Comparison of ENCODE assay signal across 1 cellular context in the genomic region with DNA sequence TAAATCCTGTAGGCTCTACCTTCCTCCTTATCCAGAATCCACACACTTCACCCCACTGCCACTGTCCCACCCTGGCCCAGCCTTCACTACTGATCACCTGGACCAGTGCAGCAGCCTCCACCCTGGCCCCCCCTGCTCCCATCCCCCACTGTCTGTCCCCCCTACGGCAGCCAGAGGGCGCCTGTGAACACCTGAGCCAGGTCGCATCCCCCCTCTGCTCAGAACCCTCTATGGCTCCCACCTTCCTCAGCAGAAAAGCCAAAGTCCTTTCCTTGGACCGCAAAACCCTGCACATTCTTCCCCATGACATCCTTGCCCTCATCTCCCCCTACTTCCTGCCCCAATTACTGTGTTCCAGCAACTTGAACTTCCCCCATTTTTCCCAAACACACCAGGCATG.
TF ChIP-seq lines count a peak whose summit lies in the region.

No MANE protein-coding gene starts in this region.

TF ChIP-seq in GM23338, 12 proteins besides CTCF, POLR2A, EP300 and RAD21 (continued from another document):
- TF ChIP-seq, protein P1, sequence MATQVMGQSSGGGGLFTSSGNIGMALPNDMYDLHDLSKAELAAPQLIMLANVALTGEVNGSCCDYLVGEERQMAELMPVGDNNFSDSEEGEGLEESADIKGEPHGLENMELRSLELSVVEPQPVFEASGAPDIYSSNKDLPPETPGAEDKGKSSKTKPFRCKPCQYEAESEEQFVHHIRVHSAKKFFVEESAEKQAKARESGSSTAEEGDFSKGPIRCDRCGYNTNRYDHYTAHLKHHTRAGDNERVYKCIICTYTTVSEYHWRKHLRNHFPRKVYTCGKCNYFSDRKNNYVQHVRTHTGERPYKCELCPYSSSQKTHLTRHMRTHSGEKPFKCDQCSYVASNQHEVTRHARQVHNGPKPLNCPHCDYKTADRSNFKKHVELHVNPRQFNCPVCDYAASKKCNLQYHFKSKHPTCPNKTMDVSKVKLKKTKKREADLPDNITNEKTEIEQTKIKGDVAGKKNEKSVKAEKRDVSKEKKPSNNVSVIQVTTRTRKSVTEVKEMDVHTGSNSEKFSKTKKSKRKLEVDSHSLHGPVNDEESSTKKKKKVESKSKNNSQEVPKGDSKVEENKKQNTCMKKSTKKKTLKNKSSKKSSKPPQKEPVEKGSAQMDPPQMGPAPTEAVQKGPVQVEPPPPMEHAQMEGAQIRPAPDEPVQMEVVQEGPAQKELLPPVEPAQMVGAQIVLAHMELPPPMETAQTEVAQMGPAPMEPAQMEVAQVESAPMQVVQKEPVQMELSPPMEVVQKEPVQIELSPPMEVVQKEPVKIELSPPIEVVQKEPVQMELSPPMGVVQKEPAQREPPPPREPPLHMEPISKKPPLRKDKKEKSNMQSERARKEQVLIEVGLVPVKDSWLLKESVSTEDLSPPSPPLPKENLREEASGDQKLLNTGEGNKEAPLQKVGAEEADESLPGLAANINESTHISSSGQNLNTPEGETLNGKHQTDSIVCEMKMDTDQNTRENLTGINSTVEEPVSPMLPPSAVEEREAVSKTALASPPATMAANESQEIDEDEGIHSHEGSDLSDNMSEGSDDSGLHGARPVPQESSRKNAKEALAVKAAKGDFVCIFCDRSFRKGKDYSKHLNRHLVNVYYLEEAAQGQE (IDR thresholded peaks at IDR 0.05; ENCODE audit: unreplicated experiment), result no peak
- no peak for TF ChIP-seq STAT1 (IDR thresholded peaks at IDR 0.05; ENCODE audit: unreplicated experiment)
- TF ChIP-seq POLR2AphosphoS5 (IDR thresholded peaks at IDR 0.05; ENCODE audit: low read depth), result no peak
- no peak for TF ChIP-seq CREB1 (CRISPR knock-in tag; IDR thresholded peaks at IDR 0.05; ENCODE audit: low read depth)
- TF ChIP-seq ZNF331 (CRISPR knock-in tag; IDR thresholded peaks at IDR 0.05; ENCODE audit: low read depth), result no peak
- TF ChIP-seq JUNB (IDR thresholded peaks at IDR 0.05; ENCODE audit: unreplicated experiment), result no peak
- TF ChIP-seq, protein P2, sequence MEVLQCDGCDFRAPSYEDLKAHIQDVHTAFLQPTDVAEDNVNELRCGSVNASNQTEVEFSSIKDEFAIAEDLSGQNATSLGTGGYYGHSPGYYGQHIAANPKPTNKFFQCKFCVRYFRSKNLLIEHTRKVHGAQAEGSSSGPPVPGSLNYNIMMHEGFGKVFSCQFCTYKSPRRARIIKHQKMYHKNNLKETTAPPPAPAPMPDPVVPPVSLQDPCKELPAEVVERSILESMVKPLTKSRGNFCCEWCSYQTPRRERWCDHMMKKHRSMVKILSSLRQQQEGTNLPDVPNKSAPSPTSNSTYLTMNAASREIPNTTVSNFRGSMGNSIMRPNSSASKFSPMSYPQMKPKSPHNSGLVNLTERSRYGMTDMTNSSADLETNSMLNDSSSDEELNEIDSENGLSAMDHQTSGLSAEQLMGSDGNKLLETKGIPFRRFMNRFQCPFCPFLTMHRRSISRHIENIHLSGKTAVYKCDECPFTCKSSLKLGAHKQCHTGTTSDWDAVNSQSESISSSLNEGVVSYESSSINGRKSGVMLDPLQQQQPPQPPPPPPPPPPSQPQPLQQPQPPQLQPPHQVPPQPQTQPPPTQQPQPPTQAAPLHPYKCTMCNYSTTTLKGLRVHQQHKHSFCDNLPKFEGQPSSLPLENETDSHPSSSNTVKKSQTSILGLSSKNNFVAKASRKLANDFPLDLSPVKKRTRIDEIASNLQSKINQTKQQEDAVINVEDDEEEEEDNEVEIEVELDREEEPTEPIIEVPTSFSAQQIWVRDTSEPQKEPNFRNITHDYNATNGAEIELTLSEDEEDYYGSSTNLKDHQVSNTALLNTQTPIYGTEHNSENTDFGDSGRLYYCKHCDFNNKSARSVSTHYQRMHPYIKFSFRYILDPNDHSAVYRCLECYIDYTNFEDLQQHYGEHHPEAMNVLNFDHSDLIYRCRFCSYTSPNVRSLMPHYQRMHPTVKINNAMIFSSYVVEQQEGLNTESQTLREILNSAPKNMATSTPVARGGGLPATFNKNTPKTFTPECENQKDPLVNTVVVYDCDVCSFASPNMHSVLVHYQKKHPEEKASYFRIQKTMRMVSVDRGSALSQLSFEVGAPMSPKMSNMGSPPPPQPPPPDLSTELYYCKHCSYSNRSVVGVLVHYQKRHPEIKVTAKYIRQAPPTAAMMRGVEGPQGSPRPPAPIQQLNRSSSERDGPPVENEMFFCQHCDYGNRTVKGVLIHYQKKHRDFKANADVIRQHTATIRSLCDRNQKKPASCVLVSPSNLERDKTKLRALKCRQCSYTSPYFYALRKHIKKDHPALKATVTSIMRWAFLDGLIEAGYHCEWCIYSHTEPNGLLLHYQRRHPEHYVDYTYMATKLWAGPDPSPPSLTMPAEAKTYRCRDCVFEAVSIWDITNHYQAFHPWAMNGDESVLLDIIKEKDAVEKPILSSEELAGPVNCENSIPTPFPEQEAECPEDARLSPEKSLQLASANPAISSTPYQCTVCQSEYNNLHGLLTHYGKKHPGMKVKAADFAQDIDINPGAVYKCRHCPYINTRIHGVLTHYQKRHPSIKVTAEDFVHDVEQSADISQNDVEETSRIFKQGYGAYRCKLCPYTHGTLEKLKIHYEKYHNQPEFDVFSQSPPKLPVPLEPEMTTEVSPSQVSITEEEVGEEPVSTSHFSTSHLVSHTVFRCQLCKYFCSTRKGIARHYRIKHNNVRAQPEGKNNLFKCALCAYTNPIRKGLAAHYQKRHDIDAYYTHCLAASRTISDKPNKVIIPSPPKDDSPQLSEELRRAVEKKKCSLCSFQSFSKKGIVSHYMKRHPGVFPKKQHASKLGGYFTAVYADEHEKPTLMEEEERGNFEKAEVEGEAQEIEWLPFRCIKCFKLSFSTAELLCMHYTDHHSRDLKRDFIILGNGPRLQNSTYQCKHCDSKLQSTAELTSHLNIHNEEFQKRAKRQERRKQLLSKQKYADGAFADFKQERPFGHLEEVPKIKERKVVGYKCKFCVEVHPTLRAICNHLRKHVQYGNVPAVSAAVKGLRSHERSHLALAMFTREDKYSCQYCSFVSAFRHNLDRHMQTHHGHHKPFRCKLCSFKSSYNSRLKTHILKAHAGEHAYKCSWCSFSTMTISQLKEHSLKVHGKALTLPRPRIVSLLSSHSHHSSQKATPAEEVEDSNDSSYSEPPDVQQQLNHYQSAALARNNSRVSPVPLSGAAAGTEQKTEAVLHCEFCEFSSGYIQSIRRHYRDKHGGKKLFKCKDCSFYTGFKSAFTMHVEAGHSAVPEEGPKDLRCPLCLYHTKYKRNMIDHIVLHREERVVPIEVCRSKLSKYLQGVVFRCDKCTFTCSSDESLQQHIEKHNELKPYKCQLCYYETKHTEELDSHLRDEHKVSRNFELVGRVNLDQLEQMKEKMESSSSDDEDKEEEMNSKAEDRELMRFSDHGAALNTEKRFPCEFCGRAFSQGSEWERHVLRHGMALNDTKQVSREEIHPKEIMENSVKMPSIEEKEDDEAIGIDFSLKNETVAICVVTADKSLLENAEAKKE (CRISPR knock-in tag; IDR thresholded peaks at IDR 0.05), result no peak
- TF ChIP-seq, protein P3, sequence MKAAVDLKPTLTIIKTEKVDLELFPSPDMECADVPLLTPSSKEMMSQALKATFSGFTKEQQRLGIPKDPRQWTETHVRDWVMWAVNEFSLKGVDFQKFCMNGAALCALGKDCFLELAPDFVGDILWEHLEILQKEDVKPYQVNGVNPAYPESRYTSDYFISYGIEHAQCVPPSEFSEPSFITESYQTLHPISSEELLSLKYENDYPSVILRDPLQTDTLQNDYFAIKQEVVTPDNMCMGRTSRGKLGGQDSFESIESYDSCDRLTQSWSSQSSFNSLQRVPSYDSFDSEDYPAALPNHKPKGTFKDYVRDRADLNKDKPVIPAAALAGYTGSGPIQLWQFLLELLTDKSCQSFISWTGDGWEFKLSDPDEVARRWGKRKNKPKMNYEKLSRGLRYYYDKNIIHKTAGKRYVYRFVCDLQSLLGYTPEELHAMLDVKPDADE (IDR thresholded peaks at IDR 0.05), result no peak
- no peak for TF ChIP-seq NANOG (IDR thresholded peaks at IDR 0.05; ENCODE audit: borderline replicate concordance)
- TF ChIP-seq EZH2phosphoT487 (IDR thresholded peaks at IDR 0.05; ENCODE audit: unreplicated experiment), result no peak
- no peak for TF ChIP-seq ZNF114 (CRISPR knock-in tag; IDR thresholded peaks at IDR 0.05)
